ENCODE assay signal across 8 cellular contexts in genomic region chr14:31937730-31938346, GRCh38.
DNase-seq lines count a peak whose midpoint lies in the region; ATAC-seq and TF ChIP-seq lines count a peak whose summit lies in the region.

No MANE protein-coding gene starts in this region.

- intact Hi-C loops in Right ventricle myocardium superior (cut with DNase I), result loop anchor here (5.0 to 10.0 kb wide), 3 partner anchors 137 to 527 kb away; partner anchors contain the start of gene ARHGAP5

- H3K36me3 Mint-ChIP-seq in activated T-cell treated with anti-CD3 and anti-CD28 coated beads, Interleukin-2, amount 50 U/mL, for 24 hours (ENCODE audit: low read depth), result no peaks in the 10 kb centered on the region

- H3K27ac Mint-ChIP-seq in activated T-cell treated with anti-CD3 and anti-CD28 coated beads, Interleukin-2, amount 50 U/mL, for 24 hours, result peak overlapping the region; percentile 89

- peaks cover 2% of the 10 kb centered on the region for H3K9me3 Mint-ChIP-seq in activated T-cell treated with anti-CD3 and anti-CD28 coated beads, Interleukin-2, amount 50 U/mL, for 24 hours

- no peak overlapping the region for H3K4me3 Mint-ChIP-seq in activated T-cell treated with anti-CD3 and anti-CD28 coated beads, Interleukin-2, amount 50 U/mL, for 24 hours

- DNase-seq in GM13976 (ENCODE audit: low spot score) (peak; percentile 63), NB4 (ENCODE audit: low read depth) (peak; percentile 58), Right ventricle myocardium superior (no peak), NCI-H524 treated with DMSO at 0.1 percent for 48 hours (lab: John Stamatoyannopoulos, UW) (no peak), middle frontal gyrus (ENCODE audit: extremely low spot score, low spot score) (no peak)
- peak; percentile 69 for DNase-seq in activated T-cell treated with anti-CD3 and anti-CD28 coated beads, Interleukin-2, amount 50 U/mL, for 24 hours
- peak; percentile 66 for DNase-seq in stimulated activated CD4-positive, alpha-beta T cell treated with anti-CD3 and anti-CD28 coated beads, Interleukin-2, amount 100 ng/mL, for 4 hours (ENCODE audit: low read depth)

- no peaks in the 10 kb centered on the region for H3K27me3 Mint-ChIP-seq in activated T-cell treated with anti-CD3 and anti-CD28 coated beads, Interleukin-2, amount 50 U/mL, for 24 hours

- in situ Hi-C loops in GM13976 (cut with MboI; ENCODE audit: low sequenced_read_pairs, unreplicated experiment), result no loop called here

- peaks cover 19% of the 10 kb centered on the region for H3K4me1 Mint-ChIP-seq in activated T-cell treated with anti-CD3 and anti-CD28 coated beads, Interleukin-2, amount 50 U/mL, for 24 hours (ENCODE audit: low read depth)

- H3K4me3 ChIP-seq in NB4 (ENCODE audit: low read depth, low read length), result no peak overlapping the region

- TF ChIP-seq CTCF in GM13976 (IDR thresholded peaks at IDR 0.05; ENCODE audit: borderline replicate concordance, control extremely low read depth, extremely low read depth, insufficient read depth, missing control alignments) (no peak), NB4 (IDR thresholded peaks at IDR 0.05; ENCODE audit: low read depth, low read length) (no peak)

- ATAC-seq in HG02571 (IDR thresholded peaks at IDR 0.05; ENCODE audit: unreplicated experiment) (peak; percentile 98), Right ventricle myocardium superior (ENCODE audit: poor library complexity) (peak; percentile 69)

- TF ChIP-seq POLR2A in NB4 (IDR thresholded peaks at IDR 0.05; ENCODE audit: extremely low read depth, insufficient read length), result no peak

Comparison
In these comparisons a context has a peak if more than half of its experiments do, and no peak if none do; other contexts are left out.
1. DNase-seq: peak in GM13976 (single experiment), NB4 (single experiment), activated T-cell treated with anti-CD3 and anti-CD28 coated beads, Interleukin-2, amount 50 U/mL, for 24 hours (single experiment) and stimulated activated CD4-positive, alpha-beta T cell treated with anti-CD3 and anti-CD28 coated beads, Interleukin-2, amount 100 ng/mL, for 4 hours (single experiment); none in Right ventricle myocardium superior (single experiment), NCI-H524 treated with DMSO at 0.1 percent for 48 hours (single experiment) and middle frontal gyrus (single experiment).